Comparison of ENCODE assay signal across 1 cellular context in genomic region chr1:12166834-12167492, GRCh38.
TF ChIP-seq lines count a peak whose summit lies in the region.

TSS of gene TNFRSF1B (plus strand) at chr1:12166991. CDS start at chr1:12167092, 101 bp downstream.

TF ChIP-seq in H1, 55 proteins besides CTCF, POLR2A, EP300 and RAD21:
- TF ChIP-seq PHF8 (conservative IDR thresholded peaks at IDR 0.05; ENCODE audit: low read depth, low read length) (0 out of 2 replicates have a peak, but pooled peaks have one; percentile 31), MAX (IDR thresholded peaks at IDR 0.05) (peak; percentile 86), TAF1 (IDR thresholded peaks at IDR 0.05; ENCODE audit: low read depth, low read length) (peak; percentile 77; the same call in 1 of the 2 replicates), FOSL1 (IDR thresholded peaks at IDR 0.05; ENCODE audit: insufficient read depth, low read depth, low read length) (no peak), RNF2 (IDR thresholded peaks at IDR 0.05; ENCODE audit: borderline replicate concordance, low read depth, low read length, missing control alignments, poor library complexity, severe bottlenecking) (peak; percentile 52), HDAC6 (IDR thresholded peaks at IDR 0.05; ENCODE audit: low read depth, low read length) (no peak), TAF7 (optimal IDR thresholded peaks at IDR 0.05; ENCODE audit: borderline replicate concordance, low read depth, low read length) (peak; percentile 57), ZNF274 (IDR thresholded peaks at IDR 0.05; ENCODE audit: borderline replicate concordance, extremely low read depth, low read length) (no peak), CHD7 (IDR thresholded peaks at IDR 0.05; ENCODE audit: insufficient replicate concordance, low read length) (no peak), SP1 (IDR thresholded peaks at IDR 0.05; ENCODE audit: low read depth, low read length) (0 out of 2 replicates have a peak, but pooled peaks have one; percentile 25), GABPA (IDR thresholded peaks at IDR 0.05; ENCODE audit: borderline replicate concordance, insufficient read depth, low read length) (0 out of 2 replicates have a peak, but pooled peaks have one; percentile 44), TEAD4 (IDR thresholded peaks at IDR 0.05; ENCODE audit: low read depth, low read length) (no peak), YY1 (IDR thresholded peaks at IDR 0.05; ENCODE audit: low read depth, low read length) (no peak), HDAC2 (IDR thresholded peaks at IDR 0.05; ENCODE audit: borderline replicate concordance in 1 of 2, low read depth in 2 of 2, low read length in 2 of 2) (0 out of 4 replicates have a peak, but pooled peaks of 1 of the 2 experiments have one; percentile 28), KDM4A (IDR thresholded peaks at IDR 0.05; ENCODE audit: low read depth, low read length, severe bottlenecking) (peak; percentile 62), EZH2 (IDR thresholded peaks at IDR 0.05; ENCODE audit: low read depth, low read length, severe bottlenecking) (peak; percentile 57), E2F6 (IDR thresholded peaks at IDR 0.05) (peak; percentile 97), RBBP5 (IDR thresholded peaks at IDR 0.05; ENCODE audit: borderline replicate concordance, low read depth, low read length) (peak; percentile 47; the same call in 1 of the 2 replicates), TBP (IDR thresholded peaks at IDR 0.05; ENCODE audit: low read depth, low read length) (peak; percentile 15; the same call in 1 of the 2 replicates), CBX5 (IDR thresholded peaks at IDR 0.05; ENCODE audit: low read depth, low read length) (no peak)
